ENCODE assay signal across 1 cellular context in genomic region chr17:50893183-50893993, GRCh38.
A peak's percentile ranks its signal among the peaks of the same experiment; 100 is the strongest.
TF ChIP-seq lines count a peak whose summit lies in the region.

No MANE protein-coding gene starts in this region.

TF ChIP-seq in HepG2, 621 proteins besides CTCF, POLR2A, EP300 and RAD21 (continued from another document and continues in another):
- TF ChIP-seq ZBTB25 (CRISPR knock-in tag; IDR thresholded peaks at IDR 0.05) (peak; percentile 86), JUN (CRISPR knock-in tag; IDR thresholded peaks at IDR 0.05) (peak; percentile 90), SPEN (CRISPR knock-in tag; IDR thresholded peaks at IDR 0.05; ENCODE audit: low read depth) (peak; percentile 71; the same call in 1 of the 2 replicates), REXO4 (CRISPR knock-in tag; IDR thresholded peaks at IDR 0.05; ENCODE audit: borderline replicate concordance) (no peak), TAF1 (CRISPR knock-in tag; IDR thresholded peaks at IDR 0.05) (peak; percentile 83), REL (CRISPR knock-in tag; conservative IDR thresholded peaks at IDR 0.05) (peak; percentile 66; the same call in 1 of the 2 replicates), MIER2 (CRISPR knock-in tag; IDR thresholded peaks at IDR 0.05) (peak; percentile 61; the same call in 1 of the 2 replicates), ZNF784 (CRISPR knock-in tag; IDR thresholded peaks at IDR 0.05; ENCODE audit: borderline replicate concordance) (peak; percentile 72; the same call in 1 of the 2 replicates), ZFP41 (CRISPR knock-in tag; IDR thresholded peaks at IDR 0.05; ENCODE audit: borderline replicate concordance) (peak; percentile 59; the same call in 1 of the 2 replicates), MLX (CRISPR knock-in tag; IDR thresholded peaks at IDR 0.05) (peak; percentile 94), ZFP36L2 (CRISPR knock-in tag; IDR thresholded peaks at IDR 0.05) (0 out of 2 replicates have a peak, but pooled peaks have one; percentile 70), KLF6 (CRISPR knock-in tag; IDR thresholded peaks at IDR 0.05) (peak; percentile 97), MEIS2 (CRISPR knock-in tag; IDR thresholded peaks at IDR 0.05) (no peak), DR1 (CRISPR knock-in tag; IDR thresholded peaks at IDR 0.05) (no peak), ASH2L (IDR thresholded peaks at IDR 0.05; ENCODE audit: insufficient read length, low read depth, low read length) (peak; percentile 70), ZNF460 (CRISPR knock-in tag; IDR thresholded peaks at IDR 0.05; ENCODE audit: borderline replicate concordance) (no peak), RXRB (CRISPR knock-in tag; IDR thresholded peaks at IDR 0.05; ENCODE audit: borderline replicate concordance) (peak; percentile 86), SUZ12 (IDR thresholded peaks at IDR 0.05; ENCODE audit: low read depth, low read length) (no peak), ATF2 (CRISPR knock-in tag; IDR thresholded peaks at IDR 0.05) (no peak), MXD4 (CRISPR knock-in tag; IDR thresholded peaks at IDR 0.05) (peak; percentile 88), NFYC (CRISPR knock-in tag; IDR thresholded peaks at IDR 0.05) (peak; percentile 40; the same call in 1 of the 2 replicates), NR1H2 (CRISPR knock-in tag; IDR thresholded peaks at IDR 0.05; ENCODE audit: borderline replicate concordance, low read depth) (peak; percentile 86; the same call in 1 of the 2 replicates), ZNF547 (CRISPR knock-in tag; IDR thresholded peaks at IDR 0.05) (peak; percentile 79), MED13 (CRISPR knock-in tag; IDR thresholded peaks at IDR 0.05) (no peak), TOE1 (CRISPR knock-in tag; IDR thresholded peaks at IDR 0.05) (no peak), ZNF891 (CRISPR knock-in tag; IDR thresholded peaks at IDR 0.05) (peak; percentile 94), MED1 (CRISPR knock-in tag; IDR thresholded peaks at IDR 0.05) (peak; percentile 87), BCLAF1 (IDR thresholded peaks at IDR 0.05) (no peak), WIZ (CRISPR knock-in tag; IDR thresholded peaks at IDR 0.05) (no peak), ARHGAP35 (CRISPR knock-in tag; IDR thresholded peaks at IDR 0.05; ENCODE audit: borderline replicate concordance) (peak; percentile 66), RAD51 (IDR thresholded peaks at IDR 0.05; ENCODE audit: borderline replicate concordance) (no peak), ETV5 (CRISPR knock-in tag; IDR thresholded peaks at IDR 0.05; ENCODE audit: borderline replicate concordance) (peak; percentile 75), ZNF850 (CRISPR knock-in tag; conservative IDR thresholded peaks at IDR 0.05) (no peak), ZNF567 (CRISPR knock-in tag; IDR thresholded peaks at IDR 0.05; ENCODE audit: borderline replicate concordance) (peak; percentile 58; the same call in 1 of the 2 replicates), ZNF260 (CRISPR knock-in tag; IDR thresholded peaks at IDR 0.05; ENCODE audit: borderline replicate concordance, low read depth) (no peak), CBX2 (IDR thresholded peaks at IDR 0.05; ENCODE audit: low read depth, low read length) (no peak), CBX2 (CRISPR knock-in tag; IDR thresholded peaks at IDR 0.05; ENCODE audit: low read depth) (no peak), REPIN1 (CRISPR knock-in tag; IDR thresholded peaks at IDR 0.05; ENCODE audit: borderline replicate concordance, low read depth) (0 out of 2 replicates have a peak, but pooled peaks have one; percentile 26), ZNF800 (CRISPR knock-in tag; IDR thresholded peaks at IDR 0.05) (peak; percentile 27; the same call in 1 of the 2 replicates), CCAR2 (optimal IDR thresholded peaks at IDR 0.05; ENCODE audit: low read depth, low read length) (no peak), ARID2 (CRISPR knock-in tag; IDR thresholded peaks at IDR 0.05; ENCODE audit: borderline replicate concordance) (no peak), BATF2 (CRISPR knock-in tag; IDR thresholded peaks at IDR 0.05) (peak; percentile 73; the same call in 1 of the 2 replicates), HIVEP1 (CRISPR knock-in tag; IDR thresholded peaks at IDR 0.05) (peak; percentile 75; the same call in 1 of the 2 replicates), GTF3A (CRISPR knock-in tag; conservative IDR thresholded peaks at IDR 0.05) (no peak; the same call in 1 of the 2 replicates), KAT7 (CRISPR knock-in tag; IDR thresholded peaks at IDR 0.05; ENCODE audit: borderline replicate concordance) (peak; percentile 71; the same call in 1 of the 2 replicates), IKZF1 (IDR thresholded peaks at IDR 0.05) (no peak), ZNF570 (CRISPR knock-in tag; IDR thresholded peaks at IDR 0.05; ENCODE audit: borderline replicate concordance) (no peak), ZNF724P (CRISPR knock-in tag; IDR thresholded peaks at IDR 0.05; ENCODE audit: borderline replicate concordance) (peak; percentile 69; the same call in 1 of the 2 replicates), ZNF496 (CRISPR knock-in tag; IDR thresholded peaks at IDR 0.05; ENCODE audit: insufficient replicate concordance) (no peak)
- TF ChIP-seq, protein P1, sequence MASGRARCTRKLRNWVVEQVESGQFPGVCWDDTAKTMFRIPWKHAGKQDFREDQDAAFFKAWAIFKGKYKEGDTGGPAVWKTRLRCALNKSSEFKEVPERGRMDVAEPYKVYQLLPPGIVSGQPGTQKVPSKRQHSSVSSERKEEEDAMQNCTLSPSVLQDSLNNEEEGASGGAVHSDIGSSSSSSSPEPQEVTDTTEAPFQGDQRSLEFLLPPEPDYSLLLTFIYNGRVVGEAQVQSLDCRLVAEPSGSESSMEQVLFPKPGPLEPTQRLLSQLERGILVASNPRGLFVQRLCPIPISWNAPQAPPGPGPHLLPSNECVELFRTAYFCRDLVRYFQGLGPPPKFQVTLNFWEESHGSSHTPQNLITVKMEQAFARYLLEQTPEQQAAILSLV (CRISPR knock-in tag; IDR thresholded peaks at IDR 0.05; ENCODE audit: borderline replicate concordance): peak; percentile 65; the same call in 1 of the 2 replicates
- TF ChIP-seq, protein P2, sequence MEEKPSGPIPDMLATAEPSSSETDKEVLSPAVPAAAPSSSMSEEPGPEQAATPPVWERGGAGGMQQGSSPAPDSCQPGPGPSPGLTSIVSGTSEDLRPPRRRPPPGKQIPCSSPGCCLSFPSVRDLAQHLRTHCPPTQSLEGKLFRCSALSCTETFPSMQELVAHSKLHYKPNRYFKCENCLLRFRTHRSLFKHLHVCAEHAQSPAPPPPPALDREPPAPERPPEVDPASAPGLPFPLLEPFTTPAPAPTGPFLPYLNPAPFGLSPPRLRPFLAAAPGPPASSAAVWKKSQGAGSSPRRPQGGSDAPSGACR (CRISPR knock-in tag; IDR thresholded peaks at IDR 0.05): no peak; the same call in 1 of the 2 replicates
- TF ChIP-seq, protein P3, sequence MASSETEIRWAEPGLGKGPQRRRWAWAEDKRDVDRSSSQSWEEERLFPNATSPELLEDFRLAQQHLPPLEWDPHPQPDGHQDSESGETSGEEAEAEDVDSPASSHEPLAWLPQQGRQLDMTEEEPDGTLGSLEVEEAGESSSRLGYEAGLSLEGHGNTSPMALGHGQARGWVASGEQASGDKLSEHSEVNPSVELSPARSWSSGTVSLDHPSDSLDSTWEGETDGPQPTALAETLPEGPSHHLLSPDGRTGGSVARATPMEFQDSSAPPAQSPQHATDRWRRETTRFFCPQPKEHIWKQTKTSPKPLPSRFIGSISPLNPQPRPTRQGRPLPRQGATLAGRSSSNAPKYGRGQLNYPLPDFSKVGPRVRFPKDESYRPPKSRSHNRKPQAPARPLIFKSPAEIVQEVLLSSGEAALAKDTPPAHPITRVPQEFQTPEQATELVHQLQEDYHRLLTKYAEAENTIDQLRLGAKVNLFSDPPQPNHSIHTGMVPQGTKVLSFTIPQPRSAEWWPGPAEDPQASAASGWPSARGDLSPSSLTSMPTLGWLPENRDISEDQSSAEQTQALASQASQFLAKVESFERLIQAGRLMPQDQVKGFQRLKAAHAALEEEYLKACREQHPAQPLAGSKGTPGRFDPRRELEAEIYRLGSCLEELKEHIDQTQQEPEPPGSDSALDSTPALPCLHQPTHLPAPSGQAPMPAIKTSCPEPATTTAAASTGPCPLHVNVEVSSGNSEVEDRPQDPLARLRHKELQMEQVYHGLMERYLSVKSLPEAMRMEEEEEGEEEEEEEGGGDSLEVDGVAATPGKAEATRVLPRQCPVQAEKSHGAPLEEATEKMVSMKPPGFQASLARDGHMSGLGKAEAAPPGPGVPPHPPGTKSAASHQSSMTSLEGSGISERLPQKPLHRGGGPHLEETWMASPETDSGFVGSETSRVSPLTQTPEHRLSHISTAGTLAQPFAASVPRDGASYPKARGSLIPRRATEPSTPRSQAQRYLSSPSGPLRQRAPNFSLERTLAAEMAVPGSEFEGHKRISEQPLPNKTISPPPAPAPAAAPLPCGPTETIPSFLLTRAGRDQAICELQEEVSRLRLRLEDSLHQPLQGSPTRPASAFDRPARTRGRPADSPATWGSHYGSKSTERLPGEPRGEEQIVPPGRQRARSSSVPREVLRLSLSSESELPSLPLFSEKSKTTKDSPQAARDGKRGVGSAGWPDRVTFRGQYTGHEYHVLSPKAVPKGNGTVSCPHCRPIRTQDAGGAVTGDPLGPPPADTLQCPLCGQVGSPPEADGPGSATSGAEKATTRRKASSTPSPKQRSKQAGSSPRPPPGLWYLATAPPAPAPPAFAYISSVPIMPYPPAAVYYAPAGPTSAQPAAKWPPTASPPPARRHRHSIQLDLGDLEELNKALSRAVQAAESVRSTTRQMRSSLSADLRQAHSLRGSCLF (CRISPR knock-in tag; IDR thresholded peaks at IDR 0.05; ENCODE audit: borderline replicate concordance): peak; percentile 41; the same call in 1 of the 2 replicates
